2 cellular contexts compared by ENCODE assay signal in the genomic region with DNA sequence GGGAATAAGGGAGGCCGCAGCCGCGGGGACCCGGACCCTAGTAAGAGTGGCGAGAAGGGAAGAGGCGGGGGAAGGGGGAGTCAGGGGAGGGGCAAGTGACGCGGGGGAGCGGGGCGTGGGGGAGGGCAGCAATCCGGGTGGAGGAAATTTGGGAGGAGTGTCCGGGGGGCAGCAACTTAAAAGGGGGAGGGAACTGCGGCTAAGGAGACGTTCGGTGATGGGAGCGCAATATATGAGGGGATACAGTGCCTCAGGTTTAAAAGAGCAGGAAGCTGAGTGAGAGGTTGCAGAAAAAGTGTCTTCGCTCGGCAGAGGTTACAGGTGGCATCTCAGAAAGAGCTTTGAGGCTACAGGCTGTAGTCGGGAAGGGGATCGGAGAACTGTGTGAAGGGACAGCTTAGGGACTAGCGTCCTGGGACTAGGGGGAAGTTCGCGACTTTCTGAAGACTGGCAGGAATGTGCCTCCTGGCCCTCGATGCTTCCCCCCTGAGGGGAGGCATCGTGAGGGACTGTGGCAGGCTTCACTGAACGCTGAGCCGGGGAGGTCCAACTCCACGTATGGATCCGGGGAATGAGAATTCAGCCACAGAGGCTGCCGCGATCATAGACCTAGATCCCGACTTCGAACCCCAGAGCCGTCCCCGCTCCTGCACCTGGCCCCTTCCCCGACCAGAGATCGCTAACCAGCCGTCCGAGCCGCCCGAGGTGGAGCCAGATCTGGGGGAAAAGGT.
TF ChIP-seq lines count a peak whose summit lies in the region.

No MANE protein-coding gene starts in this region.

TF ChIP-seq in GM23338, 12 proteins besides CTCF, POLR2A, EP300 and RAD21 (continues in another document):
- TF ChIP-seq CREB1 (CRISPR knock-in tag; IDR thresholded peaks at IDR 0.05; ENCODE audit: low read depth) (no peak), NANOG (IDR thresholded peaks at IDR 0.05; ENCODE audit: borderline replicate concordance) (no peak), ETS1 (IDR thresholded peaks at IDR 0.05) (no peak), ZNF114 (CRISPR knock-in tag; IDR thresholded peaks at IDR 0.05) (no peak), EZH2phosphoT487 (IDR thresholded peaks at IDR 0.05; ENCODE audit: unreplicated experiment) (no peak), EZH2 (IDR thresholded peaks at IDR 0.05; ENCODE audit: low read depth, unreplicated experiment) (no peak), ZNF462 (CRISPR knock-in tag; IDR thresholded peaks at IDR 0.05) (no peak), REST (IDR thresholded peaks at IDR 0.05; ENCODE audit: unreplicated experiment) (no peak)

TF ChIP-seq in K562, 482 proteins besides CTCF, POLR2A, EP300 and RAD21 (continues in another document):
- TF ChIP-seq ZBTB8A (IDR thresholded peaks at IDR 0.05; ENCODE audit: partially characterized antibody) (no peak), ZNF668 (CRISPR knock-in tag; IDR thresholded peaks at IDR 0.05) (no peak), NBN (IDR thresholded peaks at IDR 0.05; ENCODE audit: low read depth) (0 out of 2 replicates have a peak, but pooled peaks have one; percentile 25), SP2 (IDR thresholded peaks at IDR 0.05; ENCODE audit: extremely low read depth, low read depth, low read length, poor library complexity, severe bottlenecking) (no peak), KLF13 (tag; IDR thresholded peaks at IDR 0.05; ENCODE audit: borderline replicate concordance, low read depth) (no peak), ZC3H8 (IDR thresholded peaks at IDR 0.05) (no peak), COPS2 (conservative IDR thresholded peaks at IDR 0.05) (no peak), RUNX1 (IDR thresholded peaks at IDR 0.05; ENCODE audit: low read depth) (no peak), ZNF76 (CRISPR knock-in tag; IDR thresholded peaks at IDR 0.05; ENCODE audit: borderline replicate concordance) (no peak), MGA (IDR thresholded peaks at IDR 0.05) (peak; percentile 8; the same call in 1 of the 2 replicates), SREBF2 (CRISPR knock-in tag; IDR thresholded peaks at IDR 0.05) (no peak), RBM14 (IDR thresholded peaks at IDR 0.05; ENCODE audit: borderline replicate concordance, insufficient read depth, low read depth, low read length) (no peak), ARHGAP35 (IDR thresholded peaks at IDR 0.05; ENCODE audit: partially characterized antibody) (no peak), TSC22D4 (tag; IDR thresholded peaks at IDR 0.05) (no peak), HDAC2 (IDR thresholded peaks at IDR 0.05) (0 out of 2 replicates have a peak, but pooled peaks have one; percentile 22), MTA1 (IDR thresholded peaks at IDR 0.05; ENCODE audit: borderline replicate concordance) (0 out of 2 replicates have a peak, but pooled peaks have one; percentile 40), L3MBTL2 (IDR thresholded peaks at IDR 0.05) (peak; percentile 43; the same call in 1 of the 2 replicates), TBP (optimal IDR thresholded peaks at IDR 0.05; ENCODE audit: low read depth, low read length) (no peak), ZNF3 (CRISPR knock-in tag; IDR thresholded peaks at IDR 0.05) (no peak), KDM1A (IDR thresholded peaks at IDR 0.05) (0 out of 4 replicates have a peak, but pooled peaks of 1 of the 2 experiments have one; percentile 34), TEAD1 (CRISPR knock-in tag; IDR thresholded peaks at IDR 0.05) (no peak), HNRNPH1 (optimal IDR thresholded peaks at IDR 0.05; ENCODE audit: low read depth, low read length) (no peak), ARID1B (IDR thresholded peaks at IDR 0.05) (0 out of 2 replicates have a peak, but pooled peaks have one; percentile 10), POLR2B (IDR thresholded peaks at IDR 0.05; ENCODE audit: low read depth, partially characterized antibody) (peak; percentile 46), POLR2G (IDR thresholded peaks at IDR 0.05; ENCODE audit: low read depth, low read length) (peak; percentile 35; the same call in 1 of the 2 replicates), HDAC3 (IDR thresholded peaks at IDR 0.05; ENCODE audit: borderline replicate concordance, partially characterized antibody) (no peak), PHF8 (IDR thresholded peaks at IDR 0.05; ENCODE audit: borderline replicate concordance, low read length) (0 out of 2 replicates have a peak, but pooled peaks have one; percentile 26), ELF4 (CRISPR knock-in tag; IDR thresholded peaks at IDR 0.05) (no peak), JUN (IDR thresholded peaks at IDR 0.05; ENCODE audit: borderline replicate concordance, low read depth, low read length) (no peak), JUN (CRISPR knock-in tag; IDR thresholded peaks at IDR 0.05; ENCODE audit: borderline replicate concordance) (no peak), PCBP2 (IDR thresholded peaks at IDR 0.05; ENCODE audit: low read depth, low read length, poor library complexity, severe bottlenecking) (no peak), HOXB6 (CRISPR knock-in tag; IDR thresholded peaks at IDR 0.05; ENCODE audit: borderline replicate concordance) (no peak), NR2C2 (CRISPR knock-in tag; IDR thresholded peaks at IDR 0.05) (no peak), NR2C2 (tag; IDR thresholded peaks at IDR 0.05) (0 out of 2 replicates have a peak, but pooled peaks have one; percentile 18), ZNF695 (CRISPR knock-in tag; IDR thresholded peaks at IDR 0.05) (no peak), YY1 (IDR thresholded peaks at IDR 0.05; ENCODE audit: borderline replicate concordance in 1 of 3, control insufficient read depth in 1 of 3, extremely low read depth in 1 of 3, insufficient read depth in 3 of 3, insufficient read length in 1 of 3, insufficient replicate concordance in 2 of 3, low read depth in 1 of 3, low read length in 2 of 3) (no peak), NFYB (IDR thresholded peaks at IDR 0.05; ENCODE audit: extremely low read depth, insufficient read length) (no peak)
- TF ChIP-seq, protein P1, sequence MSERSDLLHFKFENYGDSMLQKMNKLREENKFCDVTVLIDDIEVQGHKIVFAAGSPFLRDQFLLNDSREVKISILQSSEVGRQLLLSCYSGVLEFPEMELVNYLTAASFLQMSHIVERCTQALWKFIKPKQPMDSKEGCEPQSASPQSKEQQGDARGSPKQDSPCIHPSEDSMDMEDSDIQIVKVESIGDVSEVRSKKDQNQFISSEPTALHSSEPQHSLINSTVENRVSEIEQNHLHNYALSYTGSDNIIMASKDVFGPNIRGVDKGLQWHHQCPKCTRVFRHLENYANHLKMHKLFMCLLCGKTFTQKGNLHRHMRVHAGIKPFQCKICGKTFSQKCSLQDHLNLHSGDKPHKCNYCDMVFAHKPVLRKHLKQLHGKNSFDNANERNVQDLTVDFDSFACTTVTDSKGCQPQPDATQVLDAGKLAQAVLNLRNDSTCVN (CRISPR knock-in tag; IDR thresholded peaks at IDR 0.05), result no peak
- TF ChIP-seq, protein P2, sequence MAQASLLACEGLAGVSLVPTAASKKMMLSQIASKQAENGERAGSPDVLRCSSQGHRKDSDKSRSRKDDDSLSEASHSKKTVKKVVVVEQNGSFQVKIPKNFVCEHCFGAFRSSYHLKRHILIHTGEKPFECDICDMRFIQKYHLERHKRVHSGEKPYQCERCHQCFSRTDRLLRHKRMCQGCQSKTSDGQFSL (CRISPR knock-in tag; IDR thresholded peaks at IDR 0.05), result peak; percentile 31; the same call in 1 of the 2 replicates
- TF ChIP-seq, protein P2 (tag; IDR thresholded peaks at IDR 0.05), result no peak
- TF ChIP-seq, protein P3, sequence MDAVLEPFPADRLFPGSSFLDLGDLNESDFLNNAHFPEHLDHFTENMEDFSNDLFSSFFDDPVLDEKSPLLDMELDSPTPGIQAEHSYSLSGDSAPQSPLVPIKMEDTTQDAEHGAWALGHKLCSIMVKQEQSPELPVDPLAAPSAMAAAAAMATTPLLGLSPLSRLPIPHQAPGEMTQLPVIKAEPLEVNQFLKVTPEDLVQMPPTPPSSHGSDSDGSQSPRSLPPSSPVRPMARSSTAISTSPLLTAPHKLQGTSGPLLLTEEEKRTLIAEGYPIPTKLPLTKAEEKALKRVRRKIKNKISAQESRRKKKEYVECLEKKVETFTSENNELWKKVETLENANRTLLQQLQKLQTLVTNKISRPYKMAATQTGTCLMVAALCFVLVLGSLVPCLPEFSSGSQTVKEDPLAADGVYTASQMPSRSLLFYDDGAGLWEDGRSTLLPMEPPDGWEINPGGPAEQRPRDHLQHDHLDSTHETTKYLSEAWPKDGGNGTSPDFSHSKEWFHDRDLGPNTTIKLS (IDR thresholded peaks at IDR 0.05; ENCODE audit: borderline replicate concordance, low read depth), result no peak
- TF ChIP-seq, protein P4, sequence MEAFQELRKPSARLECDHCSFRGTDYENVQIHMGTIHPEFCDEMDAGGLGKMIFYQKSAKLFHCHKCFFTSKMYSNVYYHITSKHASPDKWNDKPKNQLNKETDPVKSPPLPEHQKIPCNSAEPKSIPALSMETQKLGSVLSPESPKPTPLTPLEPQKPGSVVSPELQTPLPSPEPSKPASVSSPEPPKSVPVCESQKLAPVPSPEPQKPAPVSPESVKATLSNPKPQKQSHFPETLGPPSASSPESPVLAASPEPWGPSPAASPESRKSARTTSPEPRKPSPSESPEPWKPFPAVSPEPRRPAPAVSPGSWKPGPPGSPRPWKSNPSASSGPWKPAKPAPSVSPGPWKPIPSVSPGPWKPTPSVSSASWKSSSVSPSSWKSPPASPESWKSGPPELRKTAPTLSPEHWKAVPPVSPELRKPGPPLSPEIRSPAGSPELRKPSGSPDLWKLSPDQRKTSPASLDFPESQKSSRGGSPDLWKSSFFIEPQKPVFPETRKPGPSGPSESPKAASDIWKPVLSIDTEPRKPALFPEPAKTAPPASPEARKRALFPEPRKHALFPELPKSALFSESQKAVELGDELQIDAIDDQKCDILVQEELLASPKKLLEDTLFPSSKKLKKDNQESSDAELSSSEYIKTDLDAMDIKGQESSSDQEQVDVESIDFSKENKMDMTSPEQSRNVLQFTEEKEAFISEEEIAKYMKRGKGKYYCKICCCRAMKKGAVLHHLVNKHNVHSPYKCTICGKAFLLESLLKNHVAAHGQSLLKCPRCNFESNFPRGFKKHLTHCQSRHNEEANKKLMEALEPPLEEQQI (IDR thresholded peaks at IDR 0.05), result no peak
